9 cellular contexts compared by ENCODE assay signal in genomic region chr12:114166360-114166759, GRCh38.
DNase-seq lines count a peak whose midpoint lies in the region; ATAC-seq and TF ChIP-seq lines count a peak whose summit lies in the region.
"Had no signal": no experiment of that assay in that cellular context is flagged by ENCODE, and none has a peak within 500 bp of the region (broad histone marks: within the 10 kb centered on the region; RNA-seq: fewer than 3 reads in every experiment).

No MANE protein-coding gene starts in this region.

- H3K14ac ChIP-seq in neuronal stem cell (ENCODE audit: low read length) = no peak overlapping the region

- H3K23ac ChIP-seq in neuronal stem cell (ENCODE audit: low read depth, low read length, poor library complexity) = no peak overlapping the region

- peaks cover 79% of the 10 kb centered on the region for H3K27me3 ChIP-seq in endodermal cell (ENCODE audit: control insufficient read depth, insufficient read depth, low read length, poor library complexity, severe bottlenecking)
- H3K27me3 ChIP-seq in neuronal stem cell (ENCODE audit: control insufficient read depth in 3 of 3, insufficient read depth in 3 of 3, low read depth in 1 of 3, low read length in 3 of 3) = peaks cover 0 to 4% (median 2%) of the 10 kb centered on the region in 3 experiments

- no peaks in the 10 kb centered on the region for H3K9me3 Mint-ChIP-seq in endodermal cell

- DNase-seq in GM10266 (ENCODE audit: extremely low spot score) = peak; percentile 12
- peak; percentile 41 for DNase-seq in NCI-H1105 treated with DMSO at 0.1 percent for 48 hours (lab: John Stamatoyannopoulos, UW)
- DNase-seq in endodermal cell = peak; percentile 91
- peak; percentile 61 for DNase-seq in neuronal stem cell (ENCODE audit: low spot score)
- DNase-seq in central memory CD4-positive, alpha-beta T cell = no peak
- no peak for DNase-seq in stimulated activated CD4-positive, alpha-beta T cell treated with anti-CD3 and anti-CD28 coated beads, Interleukin-2, amount 100 ng/mL, for 24 hours

- no peak overlapping the region for H2BK15ac ChIP-seq in neuronal stem cell (ENCODE audit: low read length)

- no peak overlapping the region for H2AK5ac ChIP-seq in neuronal stem cell (ENCODE audit: low read depth, low read length)

- H3K18ac ChIP-seq in neuronal stem cell (ENCODE audit: low read length) = no peak overlapping the region

- H2BK5ac ChIP-seq in neuronal stem cell (ENCODE audit: low read length) = no peak overlapping the region

- no peaks in the 10 kb centered on the region for H3K9me3 ChIP-seq in endodermal cell (ENCODE audit: control insufficient read depth, low read length)
- no peaks in the 10 kb centered on the region for H3K9me3 ChIP-seq in neuronal stem cell (replicated peaks in 1 of 2; ENCODE audit: control insufficient read depth in 2 of 2, insufficient read depth in 1 of 2, low read depth in 1 of 2, low read length in 2 of 2)

- no peak overlapping the region for H4K91ac ChIP-seq in neuronal stem cell (ENCODE audit: low read depth, low read length, poor library complexity)

- H3K36me3 ChIP-seq in endodermal cell (ENCODE audit: control insufficient read depth, insufficient read depth, low read length) = no peaks in the 10 kb centered on the region
- no peaks in the 10 kb centered on the region for H3K36me3 ChIP-seq in neuronal stem cell (replicated peaks in 1 of 2; ENCODE audit: control insufficient read depth in 2 of 2, insufficient read depth in 2 of 2, low read length in 2 of 2)

- H3K36me3 Mint-ChIP-seq in endodermal cell (ENCODE audit: low read depth) = no peaks in the 10 kb centered on the region

- H2BK120ac ChIP-seq in neuronal stem cell (ENCODE audit: low read depth, low read length) = no peak overlapping the region

- H3K27me3 Mint-ChIP-seq in endodermal cell (ENCODE audit: insufficient read depth) = peaks cover 52% of the 10 kb centered on the region

- no peaks in the 10 kb centered on the region for H3K4me1 Mint-ChIP-seq in endodermal cell

- H3K4me3 Mint-ChIP-seq in endodermal cell = no peak overlapping the region

- H2AFZ ChIP-seq in neuronal stem cell (ENCODE audit: low read length) = no peak overlapping the region

- no peak overlapping the region for H3K9ac ChIP-seq in endodermal cell (ENCODE audit: extremely low read depth, low read length, poor library complexity, severe bottlenecking)
- H3K9ac ChIP-seq in neuronal stem cell (ENCODE audit: low read depth, low read length, poor library complexity) = no peak overlapping the region

- H4K8ac ChIP-seq in neuronal stem cell (ENCODE audit: low read depth, low read length) = no peak overlapping the region

- H3K79me1 ChIP-seq in neuronal stem cell (ENCODE audit: low read depth, low read length) = no peaks in the 10 kb centered on the region

- no peaks in the 10 kb centered on the region for H3K4me1 ChIP-seq in endodermal cell (ENCODE audit: control insufficient read depth, insufficient read depth, low read length)
- no peaks in the 10 kb centered on the region for H3K4me1 ChIP-seq in neuronal stem cell (ENCODE audit: control insufficient read depth in 2 of 2, insufficient read depth in 1 of 2, low read depth in 1 of 2, low read length in 2 of 2)

- no peak overlapping the region for H2BK12ac ChIP-seq in neuronal stem cell (ENCODE audit: low read length)

- no peak overlapping the region for H3K4me2 ChIP-seq in neuronal stem cell (ENCODE audit: insufficient read depth, low read length, poor library complexity, severe bottlenecking)

- peak; percentile 39 for TF ChIP-seq CTCF in GM10266 (IDR thresholded peaks at IDR 0.05; ENCODE audit: control insufficient read depth, insufficient read depth, low read depth, missing control alignments)
- TF ChIP-seq CTCF in endodermal cell (conservative IDR thresholded peaks at IDR 0.05) = peak; percentile 86

- no peak overlapping the region for H3K27ac ChIP-seq in endodermal cell (ENCODE audit: low read depth, low read length)
- no peak overlapping the region for H3K27ac ChIP-seq in neuronal stem cell (replicated peaks; ENCODE audit: low read length)

- ATAC-seq in GM18520 (IDR thresholded peaks at IDR 0.05; ENCODE audit: unreplicated experiment) (no peak), HG03095 (IDR thresholded peaks at IDR 0.05; ENCODE audit: unreplicated experiment) (no peak)
- ATAC-seq: left colon had no signal

- H3K4me3 ChIP-seq in endodermal cell (ENCODE audit: low read length) (no peak overlapping the region), neuronal stem cell (ENCODE audit: low read length in 2 of 2) (no peak overlapping the region)

- H3K4ac ChIP-seq in neuronal stem cell (ENCODE audit: low read length) = no peak overlapping the region

- WGBS in endodermal cell (ENCODE audit: insufficient coverage in 1 of 2, insufficient read length in 1 of 2), 2 experiments = 30 to 38% methylated on average over 4 to 7 of the region's 7 CpGs
- WGBS in neuronal stem cell (ENCODE audit: extremely low coverage in 2 of 2, insufficient read length in 2 of 2, insufficient replicate concordance in 1 of 2), 2 donors = no CpG with 5 or more reads among the region's 7 CpGs

- H3K27ac Mint-ChIP-seq in endodermal cell = no peak overlapping the region

Comparison
In these comparisons a context has a peak if more than half of its experiments do, and no peak if none do; other contexts are left out.
1. DNase-seq: peak in GM10266 (single experiment), NCI-H1105 treated with DMSO at 0.1 percent for 48 hours (single experiment), endodermal cell (single experiment) and neuronal stem cell (single experiment); none in central memory CD4-positive, alpha-beta T cell (single experiment) and stimulated activated CD4-positive, alpha-beta T cell treated with anti-CD3 and anti-CD28 coated beads, Interleukin-2, amount 100 ng/mL, for 24 hours (0 of 2).